Comparison of ENCODE assay signal across 7 cellular contexts in genomic region chr12:52036587-52037171, GRCh38. TPM values are rescaled to one million over a fixed set of nuclear protein-coding genes. Genes with fewer than 3 reads are reported as not detected.
DNase-seq lines count a peak whose midpoint lies in the region; ATAC-seq and TF ChIP-seq lines count a peak whose summit lies in the region.

No MANE protein-coding gene starts in this region.

- TF ChIP-seq CTCF in epithelial cell of proximal tubule (conservative IDR thresholded peaks at IDR 0.05; ENCODE audit: low read depth, low read length) = no peak

- ATAC-seq in GM18502 (IDR thresholded peaks at IDR 0.05; ENCODE audit: poor library complexity, unreplicated experiment) (peak; percentile 45), HG03095 (IDR thresholded peaks at IDR 0.05; ENCODE audit: unreplicated experiment) (peak; percentile 51)

- H3K4me3 ChIP-seq in epithelial cell of proximal tubule (ENCODE audit: low read depth, low read length) = peak overlapping the region; percentile 50

- peak; percentile 38 for DNase-seq in NCI-H82 treated with DMSO at 0.1 percent for 48 hours (lab: John Stamatoyannopoulos, UW; ENCODE audit: unreplicated experiment)
- peak; percentile 93 for DNase-seq in activated T-cell treated with anti-CD3 and anti-CD28 coated beads, Interleukin-2, amount 50 U/mL, for 1 hour
- DNase-seq in epithelial cell of proximal tubule (ENCODE audit: low read depth) = no peak
- DNase-seq in mucosa of gallbladder (ENCODE audit: low spot score) = peak; percentile 91
- peak; percentile 78 to 80 for DNase-seq in stimulated activated CD8-positive, alpha-beta memory T cell treated with anti-CD3 and anti-CD28 coated beads, Interleukin-7, amount 100 ng/mL, for 1 hour (ENCODE audit: low read depth in 2 of 2)

RNA-seq across cellular contexts. Expression of gene NR4A1, which starts 14.6 kb away (rescaled TPM):
- total RNA-seq in epithelial cell of proximal tubule (2.2 and 4.3 TPM in 2 replicates), mucosa of gallbladder (131 TPM)

RNA-seq across cellular contexts. Expression of gene TAMALIN, which starts 29.9 kb away (rescaled TPM):
- total RNA-seq in epithelial cell of proximal tubule (1.7 and 2.9 TPM in 2 replicates), mucosa of gallbladder (23.9 TPM)

RNA-seq across cellular contexts. Expression of gene ATG101, which starts 33.1 kb away (rescaled TPM):
- total RNA-seq in epithelial cell of proximal tubule (66.2 and 71.3 TPM in 2 replicates), mucosa of gallbladder (38.6 TPM)

RNA-seq across cellular contexts. Expression of gene SMIM41, which starts 42.8 kb away (rescaled TPM):
- total RNA-seq in epithelial cell of proximal tubule (not detected in 2 replicates), mucosa of gallbladder (0.46 TPM)

Comparison
In these comparisons a context has a peak if more than half of its experiments do, and no peak if none do; other contexts are left out.
1. RNA of gene NR4A1, which starts 14.6 kb away (total RNA-seq): 131 TPM in mucosa of gallbladder (single experiment); 2.2 to 4.3 TPM in epithelial cell of proximal tubule; every median in the first group is over 10 times any median in the second.